In genomic region chr20:61065853-61066252, GRCh38 we compare ENCODE assay signal across 32 cellular contexts.
"Had no signal": no experiment of that assay in that cellular context is flagged by ENCODE, and none has a peak within 500 bp of the region (broad histone marks: within the 10 kb centered on the region; RNA-seq: fewer than 3 reads in every experiment).

No MANE protein-coding gene starts in this region.

- DNase-seq: activated B cell treated with CpG ODN at 0.5 μM for 24 hours; activated CD4-positive, alpha-beta T cell treated with anti-CD3 and anti-CD28 coated beads for 48 hours; activated CD4-positive, alpha-beta T cell treated with anti-CD3 and anti-CD28 coated beads, Interleukin-2, amount 50 U/mL, for 1 hour; activated CD4-positive, alpha-beta T cell treated with anti-CD3 and anti-CD28 coated beads, Interleukin-2, amount 50 U/mL, for 48 hours; activated CD8-positive, alpha-beta memory T cell treated with anti-CD3 and anti-CD28 coated beads for 24 hours; activated CD8-positive, alpha-beta T cell treated with anti-CD3 and anti-CD28 coated beads for 36 hours; activated effector memory CD4-positive, alpha-beta T cell treated with anti-CD3 and anti-CD28 coated beads, Interleukin-2, amount 50 U/mL, for 16 hours; activated naive CD4-positive, alpha-beta T cell treated with anti-CD3 and anti-CD28 coated beads for 36 hours; activated naive CD8-positive, alpha-beta T cell treated with anti-CD3 and anti-CD28 coated beads for 36 hours; activated naive CD8-positive, alpha-beta T cell treated with anti-CD3 and anti-CD28 coated beads, Interleukin-2, amount 50 U/mL, for 24 hours; activated T-cell treated with anti-CD3 and anti-CD28 coated beads, Interleukin-2, amount 50 U/mL, for 48 hours; adrenal gland; amygdala; aorta; body of pancreas; cortex of kidney; dermis blood vessel endothelial cell; effector CD4-positive, alpha-beta T cell; effector memory CD8-positive, alpha-beta T cell; esophagus squamous epithelium; foreskin melanocyte; T-helper 1 cell; T-helper 17 cell; T1000; WERI-Rb-1 had no signal

- H3K9me3 Mint-ChIP-seq: activated CD8-positive, alpha-beta T cell treated with anti-CD3 and anti-CD28 coated beads for 36 hours; activated naive CD4-positive, alpha-beta T cell treated with anti-CD3 and anti-CD28 coated beads, Interleukin-2, amount 50 U/mL, for 24 hours; activated naive CD8-positive, alpha-beta T cell treated with anti-CD3 and anti-CD28 coated beads for 36 hours; activated naive CD8-positive, alpha-beta T cell treated with anti-CD3 and anti-CD28 coated beads, Interleukin-2, amount 50 U/mL, for 24 hours; activated T-helper 1 cell treated with anti-CD3 and anti-CD28 coated beads, Interleukin-12 subunit alpha, Interleukin-12 subunit beta, Interleukin-2, Interleukin-4 antibody, amounts not matched to agents 30 ng/mL and 10 ng/mL and 1 ng/mL, durations not matched to agents 14 hours and 24 hours and 36 hours; activated T-helper 2 cell treated with anti-CD3 and anti-CD28 coated beads, Interferon-gamma antibody, Interleukin-2, Interleukin-4, amounts not matched to agents 10 μg/mL and 5 μg/mL and 100 μg/mL, durations not matched to agents 14 hours and 24 hours and 36 hours; effector memory CD8-positive, alpha-beta T cell; T-helper 2 cell treated with Interferon-gamma antibody and Interleukin-4, amounts not matched to agents 5 μg/mL and 100 μg/mL, for 36 hours had no signal

- H3K36me3 Mint-ChIP-seq: activated naive CD4-positive, alpha-beta T cell treated with anti-CD3 and anti-CD28 coated beads, Interleukin-2, amount 50 U/mL, for 24 hours; activated naive CD8-positive, alpha-beta T cell treated with anti-CD3 and anti-CD28 coated beads for 36 hours had no signal

- H3K4me3 Mint-ChIP-seq: activated B cell treated with CpG ODN at 0.5 μM for 24 hours; activated CD8-positive, alpha-beta T cell treated with anti-CD3 and anti-CD28 coated beads for 36 hours; activated naive CD4-positive, alpha-beta T cell treated with anti-CD3 and anti-CD28 coated beads for 36 hours; activated naive CD4-positive, alpha-beta T cell treated with anti-CD3 and anti-CD28 coated beads, Interleukin-2, amount 50 U/mL, for 24 hours; activated naive CD8-positive, alpha-beta T cell treated with anti-CD3 and anti-CD28 coated beads for 36 hours; activated naive CD8-positive, alpha-beta T cell treated with anti-CD3 and anti-CD28 coated beads, Interleukin-2, amount 50 U/mL, for 24 hours; activated T-helper 1 cell treated with anti-CD3 and anti-CD28 coated beads, Interleukin-12 subunit alpha, Interleukin-12 subunit beta, Interleukin-2, Interleukin-4 antibody, amounts not matched to agents 30 ng/mL and 10 ng/mL and 1 ng/mL, durations not matched to agents 14 hours and 24 hours and 36 hours; effector memory CD8-positive, alpha-beta T cell; T-helper 17 cell; T-helper 2 cell treated with Interferon-gamma antibody and Interleukin-4, amounts not matched to agents 5 μg/mL and 100 μg/mL, for 36 hours had no signal

- H3K27me3 Mint-ChIP-seq: activated B cell treated with CpG ODN at 0.5 μM for 24 hours; activated CD8-positive, alpha-beta T cell treated with anti-CD3 and anti-CD28 coated beads for 36 hours; activated naive CD4-positive, alpha-beta T cell treated with anti-CD3 and anti-CD28 coated beads, Interleukin-2, amount 50 U/mL, for 24 hours; activated naive CD8-positive, alpha-beta T cell treated with anti-CD3 and anti-CD28 coated beads for 36 hours; activated naive CD8-positive, alpha-beta T cell treated with anti-CD3 and anti-CD28 coated beads, Interleukin-2, amount 50 U/mL, for 24 hours; T-helper 17 cell had no signal

- H3K27ac ChIP-seq: adrenal gland, body of pancreas, epithelial cell of prostate, esophagus squamous epithelium, gastroesophageal sphincter, WERI-Rb-1 had no signal

- H3K4me1 ChIP-seq: adrenal gland, body of pancreas, esophagus squamous epithelium, gastroesophageal sphincter had no signal

- H3K27ac Mint-ChIP-seq: activated B cell treated with CpG ODN at 0.5 μM for 24 hours; activated CD8-positive, alpha-beta T cell treated with anti-CD3 and anti-CD28 coated beads for 36 hours; activated naive CD4-positive, alpha-beta T cell treated with anti-CD3 and anti-CD28 coated beads for 36 hours; activated naive CD4-positive, alpha-beta T cell treated with anti-CD3 and anti-CD28 coated beads, Interleukin-2, amount 50 U/mL, for 24 hours; activated naive CD8-positive, alpha-beta T cell treated with anti-CD3 and anti-CD28 coated beads for 36 hours; activated naive CD8-positive, alpha-beta T cell treated with anti-CD3 and anti-CD28 coated beads, Interleukin-2, amount 50 U/mL, for 24 hours; activated T-helper 1 cell treated with anti-CD3 and anti-CD28 coated beads, Interleukin-12 subunit alpha, Interleukin-12 subunit beta, Interleukin-2, Interleukin-4 antibody, amounts not matched to agents 30 ng/mL and 10 ng/mL and 1 ng/mL, durations not matched to agents 14 hours and 24 hours and 36 hours; activated T-helper 2 cell treated with anti-CD3 and anti-CD28 coated beads, Interferon-gamma antibody, Interleukin-2, Interleukin-4, amounts not matched to agents 10 μg/mL and 5 μg/mL and 100 μg/mL, durations not matched to agents 14 hours and 24 hours and 36 hours; effector memory CD8-positive, alpha-beta T cell; T-helper 17 cell; T-helper 2 cell treated with Interferon-gamma antibody and Interleukin-4, amounts not matched to agents 5 μg/mL and 100 μg/mL, for 36 hours had no signal

- H3K36me3 ChIP-seq: adrenal gland, esophagus squamous epithelium, gastroesophageal sphincter, WERI-Rb-1 had no signal

- ATAC-seq: activated CD4-positive, CD25-positive, alpha-beta regulatory T cell treated with anti-CD3 and anti-CD28 coated beads, Interleukin-2, amount 50 U/mL, for 24 hours; activated CD8-positive, alpha-beta T cell treated with anti-CD3 and anti-CD28 coated beads for 36 hours; activated naive CD8-positive, alpha-beta T cell treated with anti-CD3 and anti-CD28 coated beads, Interleukin-2, amount 50 U/mL, for 24 hours; body of pancreas; effector memory CD8-positive, alpha-beta T cell; gastroesophageal sphincter; T-helper 17 cell had no signal

- H3K9me3 ChIP-seq: adrenal gland, esophagus squamous epithelium had no signal

- H3K4me3 ChIP-seq: adrenal gland, body of pancreas, esophagus squamous epithelium, gastroesophageal sphincter had no signal

- H3K4me1 Mint-ChIP-seq: activated B cell treated with CpG ODN at 0.5 μM for 24 hours; activated naive CD4-positive, alpha-beta T cell treated with anti-CD3 and anti-CD28 coated beads, Interleukin-2, amount 50 U/mL, for 24 hours; activated naive CD8-positive, alpha-beta T cell treated with anti-CD3 and anti-CD28 coated beads for 36 hours; activated naive CD8-positive, alpha-beta T cell treated with anti-CD3 and anti-CD28 coated beads, Interleukin-2, amount 50 U/mL, for 24 hours; T-helper 17 cell had no signal

- H3K27me3 ChIP-seq: adrenal gland, body of pancreas, esophagus squamous epithelium, gastroesophageal sphincter had no signal
